Comparison of ENCODE assay signal across 20 cellular contexts in the genomic region with DNA sequence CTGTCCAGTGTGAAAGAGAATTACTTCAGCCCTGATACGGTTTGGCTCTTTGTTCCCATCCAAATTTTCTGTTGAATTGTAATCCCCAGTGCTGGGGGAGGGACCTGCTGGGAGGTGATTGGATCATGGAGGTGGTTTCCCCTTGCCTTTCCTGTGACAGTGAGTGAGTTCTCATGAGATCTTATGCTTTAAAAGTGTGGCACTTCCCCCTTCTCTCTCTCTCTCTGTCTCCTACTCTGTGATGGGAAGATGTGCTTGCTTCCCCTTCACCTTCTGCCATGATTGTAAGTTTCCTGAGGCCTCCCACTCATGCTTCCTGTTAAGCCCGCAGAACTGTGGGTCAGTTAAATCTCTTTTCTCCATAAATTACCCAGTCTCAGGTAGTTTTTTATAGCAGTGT. TPM values are rescaled to one million over a fixed set of nuclear protein-coding genes. Genes with fewer than 3 reads are reported as not detected.
DNase-seq lines count a peak whose midpoint lies in the region; ATAC-seq and TF ChIP-seq lines count a peak whose summit lies in the region.
"Had no signal": no experiment of that assay in that cellular context is flagged by ENCODE, and none has a peak within 500 bp of the region (broad histone marks: within the 10 kb centered on the region; RNA-seq: fewer than 3 reads in every experiment).

No MANE protein-coding gene starts in this region.

- DNase-seq in H9 (no peak), NCI-H69 (lab: John Stamatoyannopoulos, UW) (peak; percentile 17), neural crest cell (ENCODE audit: low read depth, low spot score) (no peak), SW 1271 (lab: John Stamatoyannopoulos, UW) (no peak), substantia nigra (lab: John Stamatoyannopoulos, UW) (no peak)
- DNase-seq: 8988T; ACHN; AML-193; BE2C; CD4-positive, alpha-beta T cell; COR-L47; DMS153; DND-41; GOT3; H7 had no signal

- no peak overlapping the region; the same call in 1 of the 2 replicates for H3K14ac ChIP-seq in H9 (ENCODE audit: insufficient read depth, low read length)

- no peaks in the 10 kb centered on the region for H3K4me1 ChIP-seq in H9 (ENCODE audit: insufficient read depth, low read length)
- H3K4me1 ChIP-seq: A549; BE2C; BLaER1 treated with 17β-estradiol and CSF1 and Interleukin-3, amounts not matched to agents 10 nM and 100 nM had no signal

- no peak overlapping the region for H3K4ac ChIP-seq in H9 (ENCODE audit: low read depth, low read length)

- H3K23me2 ChIP-seq in H9 (ENCODE audit: insufficient read length, low read depth, low read length, poor library complexity, severe bottlenecking), result no peaks in the 10 kb centered on the region

- no peak overlapping the region for H2BK5ac ChIP-seq in H9 (ENCODE audit: insufficient read length, low read length)

- H2BK15ac ChIP-seq in H9 (ENCODE audit: low read depth, low read length), result no peak overlapping the region

- H3K27ac Mint-ChIP-seq in H9 (peak overlapping the region; percentile 17 to 80 (median 55); a peak in 3 of 7 replicates), neural crest cell (ENCODE audit: unreplicated experiment) (peak overlapping the region; percentile 57)
- H3K27ac Mint-ChIP-seq: CD4-positive, alpha-beta T cell had no signal

- H4K20me1 ChIP-seq in H9 (ENCODE audit: control insufficient read depth, insufficient read depth, insufficient read length), result no peaks in the 10 kb centered on the region
- H4K20me1 ChIP-seq: BLaER1 treated with 17β-estradiol and CSF1 and Interleukin-3, amounts not matched to agents 10 nM and 100 nM had no signal

- H3K79me2 ChIP-seq in H9 (ENCODE audit: insufficient read depth, low read length), result no peaks in the 10 kb centered on the region

- H3K23ac ChIP-seq in H9 (ENCODE audit: insufficient read length, low read depth, low read length), result no peak overlapping the region

- no peak overlapping the region for H3K4me3 Mint-ChIP-seq in H9
- H3K4me3 Mint-ChIP-seq in neural crest cell, result no peak overlapping the region
- H3K4me3 Mint-ChIP-seq: CD14-positive monocyte; CD4-positive, alpha-beta T cell had no signal

- H3K56ac ChIP-seq in H9 (ENCODE audit: insufficient read length, low read depth, low read length), result no peak overlapping the region

- no peak overlapping the region for H4K91ac ChIP-seq in H9 (ENCODE audit: insufficient read length, low read depth, low read length)

- H3K4me1 Mint-ChIP-seq in H9 (peaks cover 3 to 4% of the 10 kb centered on the region in 2 experiments; a peak in 2 of 4 replicates), neural crest cell (peaks cover 6% of the 10 kb centered on the region)
- H3K4me1 Mint-ChIP-seq: CD14-positive monocyte had no signal

- H3K4me2 ChIP-seq in H9 (ENCODE audit: insufficient read depth, insufficient read length, low read length), result no peak overlapping the region
- H3K4me2 ChIP-seq: A549; BLaER1 treated with 17β-estradiol and CSF1 and Interleukin-3, amounts not matched to agents 10 nM and 100 nM had no signal

- H2AK5ac ChIP-seq in H9 (ENCODE audit: insufficient read length, low read length), result no peak overlapping the region

- H3K27me3 Mint-ChIP-seq in H9 (ENCODE audit: low read depth) (no peaks in the 10 kb centered on the region), neural crest cell (ENCODE audit: low read depth) (no peaks in the 10 kb centered on the region)
- H3K27me3 Mint-ChIP-seq: CD4-positive, alpha-beta T cell had no signal

- H3K36me3 Mint-ChIP-seq in H9 (ENCODE audit: insufficient read depth in 1 of 3, low read depth in 3 of 3), result no peaks in the 10 kb centered on the region
- no peaks in the 10 kb centered on the region for H3K36me3 Mint-ChIP-seq in neural crest cell (ENCODE audit: low read depth)
- H3K36me3 Mint-ChIP-seq: CD14-positive monocyte had no signal

- no peak overlapping the region for H2BK120ac ChIP-seq in H9 (ENCODE audit: low read depth, low read length, poor library complexity, severe bottlenecking)

- H2BK12ac ChIP-seq in H9 (ENCODE audit: insufficient read length, low read depth, low read length), result no peak overlapping the region

- no peak overlapping the region for H4K5ac ChIP-seq in H9 (ENCODE audit: insufficient read length, low read depth, low read length)

- WGBS in H9 (ENCODE audit: extremely low coverage, insufficient read length, low lambda C conversion rate), result no CpG with 5 or more reads among the region's 2 CpGs

- no peak overlapping the region for H3T11ph ChIP-seq in H9 (ENCODE audit: low read length)

- no peaks in the 10 kb centered on the region for H3K9me3 ChIP-seq in H9 (ENCODE audit: control insufficient read depth, low read depth, low read length)
- H3K9me3 ChIP-seq: A549; BE2C; BLaER1 treated with 17β-estradiol and CSF1 and Interleukin-3, amounts not matched to agents 10 nM and 100 nM had no signal

- H2BK20ac ChIP-seq in H9 (ENCODE audit: low read depth, low read length, poor library complexity, severe bottlenecking), result no peak overlapping the region

- H3K27me3 ChIP-seq in H9 (ENCODE audit: insufficient read depth, low read length), result no peaks in the 10 kb centered on the region
- H3K27me3 ChIP-seq: BE2C; BLaER1 treated with 17β-estradiol and CSF1 and Interleukin-3, amounts not matched to agents 10 nM and 100 nM had no signal

- no peak overlapping the region for H3K27ac ChIP-seq in H9 (ENCODE audit: insufficient read length, low read depth, low read length)
- H3K27ac ChIP-seq in substantia nigra (ENCODE audit: low read depth, low read length, poor library complexity, severe bottlenecking), result no peak overlapping the region
- H3K27ac ChIP-seq: A549; BLaER1 treated with 17β-estradiol and CSF1 and Interleukin-3, amounts not matched to agents 10 nM and 100 nM had no signal

- no peaks in the 10 kb centered on the region for H3K9me3 Mint-ChIP-seq in H9
- H3K9me3 Mint-ChIP-seq in neural crest cell, result peaks cover 11% of the 10 kb centered on the region

- H3K79me1 ChIP-seq in H9 (ENCODE audit: insufficient read depth, low read depth, low read length, poor library complexity, severe bottlenecking), result no peaks in the 10 kb centered on the region

- no peak overlapping the region for H3K18ac ChIP-seq in H9 (ENCODE audit: insufficient read length, low read depth, low read length)

- ATAC-seq in GM18858 (IDR thresholded peaks at IDR 0.05; ENCODE audit: unreplicated experiment), result no peak
- ATAC-seq: A549, HCT116 had no signal

- H4K8ac ChIP-seq in H9 (replicated peaks; ENCODE audit: insufficient read length, low read depth, low read length), result no peak overlapping the region

- no peak overlapping the region for H2AFZ ChIP-seq in H9 (ENCODE audit: low read length)

- H3K9ac ChIP-seq in H9 (ENCODE audit: extremely low read depth, insufficient read length, low read length), result no peak overlapping the region
- H3K9ac ChIP-seq: BLaER1 treated with 17β-estradiol and CSF1 and Interleukin-3, amounts not matched to agents 10 nM and 100 nM had no signal

- TF ChIP-seq CTCF in H9 (conservative IDR thresholded peaks at IDR 0.05) (no peak), neural crest cell (conservative IDR thresholded peaks at IDR 0.05) (no peak)

RNA-seq across cellular contexts. Expression of a gene that starts 5.5 kb away (rescaled TPM):
- total RNA-seq in H9 (2021), result not detected in 2 replicates
- not detected in 2 replicates for total RNA-seq in neural crest cell
- total RNA-seq: CD4-positive, alpha-beta T cell; H7 had no signal
